ENCODE assay signal across 20 cellular contexts in genomic region chr1:85223334-85223733, GRCh38. TPM values are rescaled to one million over a fixed set of nuclear protein-coding genes. Genes with fewer than 3 reads are reported as not detected.
A peak's percentile ranks its signal among the peaks of the same experiment; 100 is the strongest.
DNase-seq lines count a peak whose midpoint lies in the region; ATAC-seq and TF ChIP-seq lines count a peak whose summit lies in the region.
"Had no signal": no experiment of that assay in that cellular context is flagged by ENCODE, and none has a peak within 500 bp of the region (broad histone marks: within the 10 kb centered on the region; RNA-seq: fewer than 3 reads in every experiment).

No MANE protein-coding gene starts in this region.

- H3K18ac ChIP-seq in IMR-90 (ENCODE audit: low read depth, low read length) = peak overlapping the region; percentile 55

- no peak overlapping the region for H2AK9ac ChIP-seq in IMR-90 (replicated peaks; ENCODE audit: low read depth, low read length, poor library complexity)

- no peak overlapping the region for H4K91ac ChIP-seq in IMR-90 (ENCODE audit: insufficient read depth, low read depth, low read length)

- peak overlapping the region; percentile 16; the same call in 1 of the 2 replicates for H2BK120ac ChIP-seq in IMR-90 (ENCODE audit: low read depth, low read length)

- no peak overlapping the region for H3K9ac ChIP-seq in IMR-90 (ENCODE audit: low read depth, low read length)
- H3K9ac ChIP-seq in rectal smooth muscle tissue (ENCODE audit: low read length) = no peak overlapping the region

- peak overlapping the region; percentile 49; the same call in 1 of the 2 replicates for H4K5ac ChIP-seq in IMR-90 (ENCODE audit: low read depth, low read length)

- no peak for TF ChIP-seq RAD21 in IMR-90 (IDR thresholded peaks at IDR 0.05; ENCODE audit: low read length)

- WGBS in IMR-90 (ENCODE audit: extremely low coverage in 2 of 2, insufficient read length in 1 of 2), 2 experiments = no CpG with 5 or more reads among the region's 5 CpGs
- WGBS in gastroesophageal sphincter (ENCODE audit: low coverage in 1 of 2), 2 donors = 77 to 83% methylated on average over 5 of the region's 5 CpGs
- WGBS in adrenal gland, 4 donors = 71 to 81% (median 77%) methylated on average over 5 of the region's 5 CpGs

- peaks cover 10% of the 10 kb centered on the region for H3K36me3 Mint-ChIP-seq in Caco-2 (ENCODE audit: insufficient read depth, unreplicated experiment)
- no peaks in the 10 kb centered on the region for H3K36me3 Mint-ChIP-seq in activated naive CD4-positive, alpha-beta T cell treated with anti-CD3 and anti-CD28 coated beads for 36 hours (ENCODE audit: low read depth)

- peak overlapping the region; percentile 53; the same call in 1 of the 3 replicates for H2BK15ac ChIP-seq in IMR-90 (ENCODE audit: low read depth, low read length)

- BruUV-seq in Caco-2 (replicated peaks; lab: Mats Ljungman, UMichigan) = no TSS peak
- BruUV-seq in IMR-90 (replicated peaks; lab: Mats Ljungman, UMichigan) = no TSS peak

- peak overlapping the region; percentile 42; the same call in 1 of the 2 replicates for H3K4ac ChIP-seq in IMR-90 (ENCODE audit: low read depth, low read length)

- H2BK5ac ChIP-seq in IMR-90 (ENCODE audit: low read depth, low read length, poor library complexity, severe bottlenecking) = no peak overlapping the region

- ATAC-seq in IMR-90 (ENCODE audit: low read depth) (no peak), gastroesophageal sphincter (no peak)
- ATAC-seq: HepG2 had no signal

- H2AFZ ChIP-seq in IMR-90 (replicated peaks; ENCODE audit: low read length, poor library complexity) = no peak overlapping the region

- dilution Hi-C loops in IMR-90 (cut with HindIII; ENCODE audit: low sequenced_read_pairs, unreplicated experiment) = no loop called here

- POLR2A ChIA-PET in Caco-2 (lab: Charles Lee) = no interaction called here
- POLR2A ChIA-PET in IMR-90 (lab: Charles Lee; ENCODE audit: unreplicated experiment) = no interaction called here

- H3K27me3 Mint-ChIP-seq in Caco-2 (ENCODE audit: insufficient read depth, unreplicated experiment) = no peaks in the 10 kb centered on the region
- peaks cover 2% of the 10 kb centered on the region for H3K27me3 Mint-ChIP-seq in activated naive CD4-positive, alpha-beta T cell treated with anti-CD3 and anti-CD28 coated beads for 36 hours (ENCODE audit: low read depth)

- H3K4me2 ChIP-seq in IMR-90 (ENCODE audit: low read depth, low read length) = no peak overlapping the region

- no peaks in the 10 kb centered on the region for H3K79me1 ChIP-seq in IMR-90 (ENCODE audit: low read depth in 1 of 2, low read length in 2 of 2)

- H2AK5ac ChIP-seq in IMR-90 (ENCODE audit: low read depth, low read length) = no peak overlapping the region

- DNase-seq in Caco-2 = no peak
- DNase-seq in IMR-90 = no peak
- DNase-seq in midbrain (lab: John Stamatoyannopoulos, UW) = no peak
- DNase-seq in activated naive CD4-positive, alpha-beta T cell treated with anti-CD3 and anti-CD28 coated beads for 36 hours = no peak
- no peak for DNase-seq in adrenal gland
- DNase-seq: KBM-7, MV-4-11, NCI-H1105, NCI-H1436 treated with DMSO at 0.1 percent for 48 hours, NCI-H187 treated with DMSO at 0.1 percent for 48 hours, NCI-H2107, NCI-H446 treated with DMSO at 0.1 percent for 48 hours, NCI-H526, NCI-H82, Right ventricle myocardium superior, RPMI8226 had no signal

- in situ Hi-C loops in IMR-90 (cut with MboI; ENCODE audit: low sequenced_read_pairs) = no loop called here

- no peak overlapping the region for H3K4me3 ChIP-seq in Caco-2 (ENCODE audit: low read depth, low read length)
- H3K4me3 ChIP-seq in IMR-90 (ENCODE audit: insufficient read depth, low read depth, low read length) = no peak overlapping the region
- H3K4me3 ChIP-seq in gastroesophageal sphincter = no peak overlapping the region
- H3K4me3 ChIP-seq in rectal smooth muscle tissue (ENCODE audit: low read length) = no peak overlapping the region
- H3K4me3 ChIP-seq in adrenal gland = no peak overlapping the region
- H3K4me3 ChIP-seq: SJSA1 had no signal

- H3K23ac ChIP-seq in IMR-90 (ENCODE audit: low read depth, low read length) = no peak overlapping the region

- H3K9me1 ChIP-seq in IMR-90 (ENCODE audit: insufficient read depth, low read length) = peaks cover 12% of the 10 kb centered on the region

- H2BK20ac ChIP-seq in IMR-90 (ENCODE audit: low read depth, low read length) = peak overlapping the region; percentile 35

- CTCF ChIA-PET in Caco-2 (lab: Charles Lee) = no interaction called here
- CTCF ChIA-PET in IMR-90 (lab: Yijun Ruan, JAX) = interaction anchor here (1.0 kb wide), 1 partner anchor 16 kb away, joined by 3 read pairs; no protein-coding TSS in a partner anchor
- CTCF ChIA-PET in activated naive CD4-positive, alpha-beta T cell treated with anti-CD3 and anti-CD28 coated beads for 36 hours (lab: Charles Lee) = no interaction called here

- intact Hi-C loops in Caco-2 (cut with micrococcal nuclease; ENCODE audit: unreplicated experiment) (no loop called here), IMR-90 (cut with micrococcal nuclease) (no loop called here), adrenal gland (cut with DNase I) (no loop called here)
- intact Hi-C loops in activated naive CD4-positive, alpha-beta T cell treated with anti-CD3 and anti-CD28 coated beads for 36 hours (cut with micrococcal nuclease) = no loop called here

- H3K56ac ChIP-seq in IMR-90 (ENCODE audit: extremely low read depth, insufficient read depth, low read length) = no peak overlapping the region

- no peak overlapping the region for H3K14ac ChIP-seq in IMR-90 (replicated peaks; ENCODE audit: low read depth, low read length)

- H4K8ac ChIP-seq in IMR-90 (ENCODE audit: low read depth in 2 of 2, low read length in 2 of 2) = 0 out of 4 replicates have a peak overlapping the region, but pooled peaks of 1 of the 2 experiments have one; percentile 13

- TF ChIP-seq CTCF in Caco-2 (IDR thresholded peaks at IDR 0.05; ENCODE audit: insufficient read depth in 1 of 2, low read depth in 1 of 2, low read length in 1 of 2, severe bottlenecking in 1 of 2, unreplicated experiment in 1 of 2) (no peak), IMR-90 (conservative IDR thresholded peaks at IDR 0.05; ENCODE audit: low read depth, low read length) (no peak), gastroesophageal sphincter (IDR thresholded peaks at IDR 0.05) (no peak), adrenal gland (IDR thresholded peaks at IDR 0.05) (no peak)

- TF ChIP-seq EP300 in gastroesophageal sphincter (IDR thresholded peaks at IDR 0.05) = no peak

- H3K36me3 ChIP-seq in Caco-2 (ENCODE audit: control insufficient read depth, insufficient read depth, low read length) (no peaks in the 10 kb centered on the region), IMR-90 (ENCODE audit: control insufficient read depth, insufficient read depth, low read length) (no peaks in the 10 kb centered on the region), gastroesophageal sphincter (no peaks in the 10 kb centered on the region), rectal smooth muscle tissue (ENCODE audit: control insufficient read depth, insufficient read depth, low read length) (no peaks in the 10 kb centered on the region), adrenal gland (replicated peaks in 1 of 2) (no peaks in the 10 kb centered on the region)
- H3K36me3 ChIP-seq: SJSA1 had no signal

- no peaks in the 10 kb centered on the region for H3K9me3 Mint-ChIP-seq in Caco-2 (ENCODE audit: unreplicated experiment)
- H3K9me3 Mint-ChIP-seq in activated naive CD4-positive, alpha-beta T cell treated with anti-CD3 and anti-CD28 coated beads for 36 hours = no peaks in the 10 kb centered on the region

- no peak for TF ChIP-seq POLR2A in IMR-90 (IDR thresholded peaks at IDR 0.05; ENCODE audit: low read depth, low read length)
- TF ChIP-seq POLR2A in gastroesophageal sphincter (IDR thresholded peaks at IDR 0.05) = no peak
- no peak for TF ChIP-seq POLR2A in adrenal gland (IDR thresholded peaks at IDR 0.05)

- H3K27me3 ChIP-seq in Caco-2 (replicated peaks; ENCODE audit: control insufficient read depth, insufficient read depth, low read length) = no peaks in the 10 kb centered on the region
- H3K27me3 ChIP-seq in IMR-90 (ENCODE audit: control insufficient read depth, insufficient read depth, low read length) = no peaks in the 10 kb centered on the region
- no peaks in the 10 kb centered on the region for H3K27me3 ChIP-seq in gastroesophageal sphincter
- no peaks in the 10 kb centered on the region for H3K27me3 ChIP-seq in rectal smooth muscle tissue (ENCODE audit: control insufficient read depth, insufficient read depth, low read length)
- H3K27me3 ChIP-seq in adrenal gland = no peaks in the 10 kb centered on the region
- H3K27me3 ChIP-seq: SJSA1 had no signal

- H4K20me1 ChIP-seq in IMR-90 (ENCODE audit: insufficient read depth, low read length) = no peaks in the 10 kb centered on the region

- H3K27ac ChIP-seq in IMR-90 (ENCODE audit: insufficient read depth, low read length) (no peak overlapping the region), gastroesophageal sphincter (peak overlapping the region in 3 of 4 donors; percentile 18 to 82 (median 77)), rectal smooth muscle tissue (ENCODE audit: low read depth, low read length) (peak overlapping the region; percentile 95), adrenal gland (no peak overlapping the region)
- H3K27ac ChIP-seq: SJSA1 had no signal

- H3K4me3 Mint-ChIP-seq in Caco-2 (ENCODE audit: unreplicated experiment) = peak overlapping the region; percentile 46
- no peak overlapping the region for H3K4me3 Mint-ChIP-seq in activated naive CD4-positive, alpha-beta T cell treated with anti-CD3 and anti-CD28 coated beads for 36 hours

- peaks cover 40% of the 10 kb centered on the region for H3K4me1 Mint-ChIP-seq in Caco-2 (ENCODE audit: low read depth, unreplicated experiment)
- no peaks in the 10 kb centered on the region for H3K4me1 Mint-ChIP-seq in activated naive CD4-positive, alpha-beta T cell treated with anti-CD3 and anti-CD28 coated beads for 36 hours (ENCODE audit: low read depth)

- peak overlapping the region; percentile 79 for H3K27ac Mint-ChIP-seq in Caco-2 (ENCODE audit: unreplicated experiment)
- H3K27ac Mint-ChIP-seq in activated naive CD4-positive, alpha-beta T cell treated with anti-CD3 and anti-CD28 coated beads for 36 hours = no peak overlapping the region

- H3K9me3 ChIP-seq in Caco-2 = no peaks in the 10 kb centered on the region
- peaks cover 2% of the 10 kb centered on the region; the same call in 1 of the 2 replicates for H3K9me3 ChIP-seq in IMR-90 (ENCODE audit: control insufficient read depth, insufficient read depth, low read length)
- no peaks in the 10 kb centered on the region for H3K9me3 ChIP-seq in gastroesophageal sphincter
- no peaks in the 10 kb centered on the region for H3K9me3 ChIP-seq in adrenal gland (replicated peaks in 1 of 3)
- H3K9me3 ChIP-seq: SJSA1 had no signal

- H3K4me1 ChIP-seq in Caco-2 = peaks cover 53% of the 10 kb centered on the region
- peaks cover 21% of the 10 kb centered on the region for H3K4me1 ChIP-seq in IMR-90 (ENCODE audit: control insufficient read depth, insufficient read depth, low read length)
- H3K4me1 ChIP-seq in gastroesophageal sphincter = peaks cover 2 to 66% (median 5%) of the 10 kb centered on the region in 3 donors
- H3K4me1 ChIP-seq in rectal smooth muscle tissue (ENCODE audit: control insufficient read depth, insufficient read depth, low read length) = peaks cover 35% of the 10 kb centered on the region
- H3K4me1 ChIP-seq in adrenal gland (replicated peaks in 1 of 2) = no peaks in the 10 kb centered on the region

RNA-seq across cellular contexts. Expression of gene SYDE2, which starts 22.5 kb away (rescaled TPM):
- total RNA-seq in Caco-2 (2022) (19.1 and 19.9 TPM in 2 replicates), IMR-90 (2012; rRNA removed) (10.0 and 11.7 TPM in 2 replicates), gastroesophageal sphincter (100 to 1,000 TPM in 2 of 4 donors, 10 to 100 TPM in 2; 30.4 to 115 (median 85.2) TPM), adrenal gland (1 to 10 TPM; 3.2 to 6.3 (median 4.6) TPM)
- polyA plus RNA-seq in IMR-90 (2012; rRNA removed) (1.7 and 1.8 TPM in 2 replicates), adrenal gland (1 to 10 TPM in 1 of 3 donors, under 1 TPM in 2; 0.40 to 1.5 (median 0.48) TPM)
- 0.53 and 0.58 TPM in 2 replicates for polyA plus RNA-seq in IMR-90 (2012; cell fraction: cytosol; rRNA removed)
- 1.1 and 2.6 TPM in 2 replicates for polyA plus RNA-seq in IMR-90 (2012; cell fraction: nucleus; rRNA removed; ENCODE audit: low replicate concordance)
- total RNA-seq in activated naive CD4-positive, alpha-beta T cell treated with anti-CD3 and anti-CD28 coated beads for 36 hours = 1 to 10 TPM; 4.4 to 5.1 TPM

RNA-seq across cellular contexts. Expression of gene C1orf52, which starts 36.1 kb away (rescaled TPM):
- 30.4 and 30.7 TPM in 2 replicates for total RNA-seq in Caco-2 (2022)
- 16.3 and 23.1 TPM in 2 replicates for total RNA-seq in IMR-90 (2012; rRNA removed)
- polyA plus RNA-seq in IMR-90 (2012; rRNA removed) = 31.3 and 33.5 TPM in 2 replicates
- polyA plus RNA-seq in IMR-90 (2012; cell fraction: cytosol; rRNA removed) = 22.6 and 25.9 TPM in 2 replicates
- 36.7 and 40.2 TPM in 2 replicates for polyA plus RNA-seq in IMR-90 (2012; cell fraction: nucleus; rRNA removed; ENCODE audit: low replicate concordance)
- 10 to 100 TPM; 12.7 to 27.2 (median 21.0) TPM for total RNA-seq in gastroesophageal sphincter
- total RNA-seq in activated naive CD4-positive, alpha-beta T cell treated with anti-CD3 and anti-CD28 coated beads for 36 hours = 10 to 100 TPM; 28.3 to 29.5 TPM
- 10 to 100 TPM in 7 of 8 donors, 1 to 10 TPM in 1; 6.5 to 21.0 (median 17.8) TPM for total RNA-seq in adrenal gland
- polyA plus RNA-seq in adrenal gland = 10 to 100 TPM; 18.0 to 29.1 (median 22.8) TPM

RNA-seq across cellular contexts. Expression of gene BCL10, which starts 53.1 kb away (rescaled TPM):
- total RNA-seq in Caco-2 (2022) (18.1 and 18.6 TPM in 2 replicates), IMR-90 (2012; rRNA removed) (30.5 and 51.4 TPM in 2 replicates), gastroesophageal sphincter (10 to 100 TPM in 2 of 4 donors, 1 to 10 TPM in 2; 9.4 to 21.3 (median 10.6) TPM), adrenal gland (10 to 100 TPM; 12.3 to 29.8 (median 21.9) TPM)
- polyA plus RNA-seq in IMR-90 (2012; rRNA removed) (11.2 and 15.3 TPM in 2 replicates), adrenal gland (10 to 100 TPM in 1 of 3 donors, 1 to 10 TPM in 2; 5.5 to 17.8 (median 5.6) TPM)
- polyA plus RNA-seq in IMR-90 (2012; cell fraction: cytosol; rRNA removed) = 3.2 and 4.2 TPM in 2 replicates
- 4.7 and 10.9 TPM in 2 replicates for polyA plus RNA-seq in IMR-90 (2012; cell fraction: nucleus; rRNA removed; ENCODE audit: low replicate concordance)
- 10 to 100 TPM; 13.8 to 17.7 TPM for total RNA-seq in activated naive CD4-positive, alpha-beta T cell treated with anti-CD3 and anti-CD28 coated beads for 36 hours

Comparison
In these comparisons a context has a peak if more than half of its experiments do, and no peak if none do; other contexts are left out.
1. H3K27ac ChIP-seq: peak in gastroesophageal sphincter (3 of 4) and rectal smooth muscle tissue (single experiment); none in IMR-90 (single experiment) and adrenal gland (0 of 5).